ENCODE assay signal across 8 cellular contexts in genomic region chr12:107607464-107608392, GRCh38.
DNase-seq lines count a peak whose midpoint lies in the region; ATAC-seq and TF ChIP-seq lines count a peak whose summit lies in the region.

No MANE protein-coding gene starts in this region.

- no peaks in the 10 kb centered on the region for H3K9me3 ChIP-seq in neural cell (ENCODE audit: low read length)

- no peak overlapping the region for H3K4me2 ChIP-seq in neural cell (ENCODE audit: low read length)

- H3K9me2 ChIP-seq in neural cell (ENCODE audit: insufficient read depth, low read length) = no peaks in the 10 kb centered on the region

- H4K20me1 ChIP-seq in neural cell (ENCODE audit: insufficient read depth) = no peaks in the 10 kb centered on the region

- H3K36me3 Mint-ChIP-seq in activated T-helper 1 cell treated with anti-CD3 and anti-CD28 coated beads, Interleukin-12 subunit alpha, Interleukin-12 subunit beta, Interleukin-2, Interleukin-4 antibody, amounts not matched to agents 30 ng/mL and 10 ng/mL and 1 ng/mL, durations not matched to agents 14 hours and 24 hours and 36 hours (ENCODE audit: low read depth) = no peaks in the 10 kb centered on the region

- H3K4me3 ChIP-seq in GM12865 (ENCODE audit: low read depth, low read length) (no peak overlapping the region), neural cell (ENCODE audit: low read length) (no peak overlapping the region)

- H3K27me3 Mint-ChIP-seq in activated T-helper 1 cell treated with anti-CD3 and anti-CD28 coated beads, Interleukin-12 subunit alpha, Interleukin-12 subunit beta, Interleukin-2, Interleukin-4 antibody, amounts not matched to agents 30 ng/mL and 10 ng/mL and 1 ng/mL, durations not matched to agents 14 hours and 24 hours and 36 hours (ENCODE audit: insufficient read depth) = no peaks in the 10 kb centered on the region

- no peak overlapping the region for H3K4me3 Mint-ChIP-seq in activated T-helper 1 cell treated with anti-CD3 and anti-CD28 coated beads, Interleukin-12 subunit alpha, Interleukin-12 subunit beta, Interleukin-2, Interleukin-4 antibody, amounts not matched to agents 30 ng/mL and 10 ng/mL and 1 ng/mL, durations not matched to agents 14 hours and 24 hours and 36 hours

- H3K27ac ChIP-seq in neural cell (ENCODE audit: low read length) = no peak overlapping the region

- H3K36me3 ChIP-seq in neural cell (ENCODE audit: insufficient read depth, low read length) = no peaks in the 10 kb centered on the region

- H3K4me1 Mint-ChIP-seq in activated T-helper 1 cell treated with anti-CD3 and anti-CD28 coated beads, Interleukin-12 subunit alpha, Interleukin-12 subunit beta, Interleukin-2, Interleukin-4 antibody, amounts not matched to agents 30 ng/mL and 10 ng/mL and 1 ng/mL, durations not matched to agents 14 hours and 24 hours and 36 hours (ENCODE audit: low read depth) = no peaks in the 10 kb centered on the region

- H3K9me3 Mint-ChIP-seq in activated T-helper 1 cell treated with anti-CD3 and anti-CD28 coated beads, Interleukin-12 subunit alpha, Interleukin-12 subunit beta, Interleukin-2, Interleukin-4 antibody, amounts not matched to agents 30 ng/mL and 10 ng/mL and 1 ng/mL, durations not matched to agents 14 hours and 24 hours and 36 hours = no peaks in the 10 kb centered on the region

- no peak for ATAC-seq in HG03565 (IDR thresholded peaks at IDR 0.05; ENCODE audit: unreplicated experiment)

- no peaks in the 10 kb centered on the region for H3K27me3 ChIP-seq in neural cell (ENCODE audit: insufficient read depth, low read depth, low read length)

- H3K79me2 ChIP-seq in neural cell (replicated peaks; ENCODE audit: insufficient read depth, low read length) = no peaks in the 10 kb centered on the region

- H3F3A ChIP-seq in neural cell (ENCODE audit: insufficient read depth, low read length, poor library complexity, severe bottlenecking) = no peaks in the 10 kb centered on the region

- peak; percentile 85 for DNase-seq in GM12865 (ENCODE audit: low read depth)
- peak; percentile 81 for DNase-seq in LoVo (ENCODE audit: low spot score)
- peak; percentile 56 for DNase-seq in RPMI7951 (ENCODE audit: low read depth)
- peak; percentile 55 for DNase-seq in activated T-helper 1 cell treated with anti-CD3 and anti-CD28 coated beads, Interleukin-12 subunit alpha, Interleukin-12 subunit beta, Interleukin-2, Interleukin-4 antibody, amounts not matched to agents 30 ng/mL and 10 ng/mL and 1 ng/mL, durations not matched to agents 14 hours and 24 hours and 36 hours (ENCODE audit: low spot score)
- DNase-seq in fibroblast of peridontal ligament (ENCODE audit: extremely low read depth) = peak; percentile 75
- peak; percentile 74 for DNase-seq in stimulated activated naive CD4-positive, alpha-beta T cell treated with Interleukin-2 at 50 U/mL for 16 hours (lab: John Stamatoyannopoulos, UW)

- TF ChIP-seq CTCF in GM12865 (IDR thresholded peaks at IDR 0.05; ENCODE audit: insufficient read depth, low read depth, low read length, missing control alignments) = peak; percentile 96
- peak; percentile 93 for TF ChIP-seq CTCF in neural cell (IDR thresholded peaks at IDR 0.05; ENCODE audit: poor library complexity, severe bottlenecking)

- H3K9ac ChIP-seq in neural cell (ENCODE audit: low read length) = no peak overlapping the region

- no peak for TF ChIP-seq EP300 in neural cell (conservative IDR thresholded peaks at IDR 0.05; ENCODE audit: poor library complexity, severe bottlenecking)

- H2AFZ ChIP-seq in neural cell (ENCODE audit: low read depth, low read length) = no peak overlapping the region

- no peak overlapping the region for H3K27ac Mint-ChIP-seq in activated T-helper 1 cell treated with anti-CD3 and anti-CD28 coated beads, Interleukin-12 subunit alpha, Interleukin-12 subunit beta, Interleukin-2, Interleukin-4 antibody, amounts not matched to agents 30 ng/mL and 10 ng/mL and 1 ng/mL, durations not matched to agents 14 hours and 24 hours and 36 hours

- intact Hi-C loops in activated T-helper 1 cell treated with anti-CD3 and anti-CD28 coated beads, Interleukin-12 subunit alpha, Interleukin-12 subunit beta, Interleukin-2, Interleukin-4 antibody, amounts not matched to agents 30 ng/mL and 10 ng/mL and 1 ng/mL, durations not matched to agents 14 hours and 24 hours and 36 hours (cut with micrococcal nuclease) = loop anchor here (1.0 kb wide), 4 partner anchors 202 to 515 kb away; a partner anchor contains a TSS

- peak; percentile 95 for TF ChIP-seq RAD21 in neural cell (conservative IDR thresholded peaks at IDR 0.05)

TF ChIP-seq in neural cell, 6 proteins besides CTCF, POLR2A, EP300 and RAD21:
- no peak for TF ChIP-seq TAF1 (IDR thresholded peaks at IDR 0.05; ENCODE audit: low read depth)
- peak; percentile 98 for TF ChIP-seq SMC3 (conservative IDR thresholded peaks at IDR 0.05; ENCODE audit: poor library complexity)
TF ChIP-seq in neural cell: peak in this region for 1.
